In genomic region chr14:22226381-22226780, GRCh38 we compare ENCODE assay signal across 8 cellular contexts.
A peak's percentile ranks its signal among the peaks of the same experiment; 100 is the strongest.
DNase-seq lines count a peak whose midpoint lies in the region; ATAC-seq and TF ChIP-seq lines count a peak whose summit lies in the region.

No MANE protein-coding gene starts in this region.

- 71% methylated on average over 8 of the region's 8 CpGs for WGBS in suprapubic skin
- WGBS in transverse colon (ENCODE audit: low coverage in 1 of 2), 2 donors = 62% methylated on average over 8 of the region's 8 CpGs; no CpG with 5 or more reads in 1 of the 2 donors
- whole genome bisulfite sequencing in sigmoid colon, 2 donors = 58 to 86% methylated on average over 8 of the region's 8 CpGs

- H3K27ac ChIP-seq in left lung (no peak overlapping the region), suprapubic skin (no peak overlapping the region), transverse colon (no peak overlapping the region), sigmoid colon (no peak overlapping the region)

- H3K27me3 Mint-ChIP-seq in Calu3 (ENCODE audit: unreplicated experiment) = peaks cover 34% of the 10 kb centered on the region

- no peaks in the 10 kb centered on the region for H3K9me3 Mint-ChIP-seq in Calu3 (ENCODE audit: low read depth, unreplicated experiment)

- no peaks in the 10 kb centered on the region for H3K4me1 Mint-ChIP-seq in Calu3 (ENCODE audit: low read depth, unreplicated experiment)

- no peak overlapping the region for H3K4me3 Mint-ChIP-seq in Calu3 (ENCODE audit: low read depth, unreplicated experiment)

- CTCF ChIA-PET in Calu3 (lab: Charles Lee) = interaction anchor here (0.7 to 1.6 kb wide), 6 partner anchors 25 to 163 kb away, joined by 3 to 9 read pairs (median 4); no protein-coding TSS in a partner anchor

- TF ChIP-seq POLR2A in suprapubic skin (IDR thresholded peaks at IDR 0.05) = no peak
- TF ChIP-seq POLR2A in transverse colon (IDR thresholded peaks at IDR 0.05) = no peak
- TF ChIP-seq POLR2A in sigmoid colon (IDR thresholded peaks at IDR 0.05) = no peak

- no peaks in the 10 kb centered on the region for H3K36me3 Mint-ChIP-seq in Calu3 (ENCODE audit: insufficient read depth, unreplicated experiment)

- ATAC-seq in left lung = peak; percentile 80

- no peaks in the 10 kb centered on the region for H3K27me3 ChIP-seq in left lung
- H3K27me3 ChIP-seq in suprapubic skin = no peaks in the 10 kb centered on the region
- no peaks in the 10 kb centered on the region for H3K27me3 ChIP-seq in transverse colon
- H3K27me3 ChIP-seq in sigmoid colon = no peaks in the 10 kb centered on the region

- H3K27ac Mint-ChIP-seq in Calu3 (ENCODE audit: unreplicated experiment) = no peak overlapping the region

- H3K4me1 ChIP-seq in left lung = peaks cover 0 to 5% of the 10 kb centered on the region in 2 donors
- H3K4me1 ChIP-seq in suprapubic skin = no peaks in the 10 kb centered on the region
- no peaks in the 10 kb centered on the region for H3K4me1 ChIP-seq in transverse colon
- H3K4me1 ChIP-seq in sigmoid colon = peaks cover 0 to 11% (median 2%) of the 10 kb centered on the region in 4 donors

- TF ChIP-seq CTCF in Calu3 (IDR thresholded peaks at IDR 0.05; ENCODE audit: unreplicated experiment) (no peak), left lung (IDR thresholded peaks at IDR 0.05) (no peak), suprapubic skin (IDR thresholded peaks at IDR 0.05) (no peak), transverse colon (IDR thresholded peaks at IDR 0.05) (no peak), sigmoid colon (IDR thresholded peaks at IDR 0.05) (no peak)

- no TSS peak for BruUV-seq in Calu3 (replicated peaks; lab: Mats Ljungman, UMichigan)

- no peak for TF ChIP-seq EP300 in suprapubic skin (IDR thresholded peaks at IDR 0.05)
- no peak for TF ChIP-seq EP300 in transverse colon (IDR thresholded peaks at IDR 0.05; ENCODE audit: low read depth)
- TF ChIP-seq EP300 in sigmoid colon (IDR thresholded peaks at IDR 0.05) = no peak

- H3K9me3 ChIP-seq in left lung (no peaks in the 10 kb centered on the region), suprapubic skin (no peaks in the 10 kb centered on the region), transverse colon (no peaks in the 10 kb centered on the region), sigmoid colon (no peaks in the 10 kb centered on the region)

- H3K36me3 ChIP-seq in left lung = no peaks in the 10 kb centered on the region
- H3K36me3 ChIP-seq in suprapubic skin = no peaks in the 10 kb centered on the region
- H3K36me3 ChIP-seq in transverse colon = no peaks in the 10 kb centered on the region
- H3K36me3 ChIP-seq in sigmoid colon = no peaks in the 10 kb centered on the region

- in situ Hi-C loops in KBM-7 (cut with MboI; ENCODE audit: low pct_unique_long_range_greater_than_20kb, low sequenced_read_pairs) = no loop called here
- in situ Hi-C loops in transverse colon (cut with MboI; ENCODE audit: low pct_ligation_motif_present in 1 of 4, low pct_unique_long_range_greater_than_20kb in 1 of 4, low sequenced_read_pairs in 3 of 4) = no loop called here

- H3K4me3 ChIP-seq in left lung = no peak overlapping the region
- H3K4me3 ChIP-seq in suprapubic skin = no peak overlapping the region
- H3K4me3 ChIP-seq in transverse colon = no peak overlapping the region
- H3K4me3 ChIP-seq in sigmoid colon = no peak overlapping the region

- intact Hi-C loops in Calu3 (cut with micrococcal nuclease; ENCODE audit: unreplicated experiment) = loop anchor here (2.0 to 10.0 kb wide), 3 partner anchors 62 to 148 kb away; no protein-coding TSS in a partner anchor
- intact Hi-C loops in left lung (cut with DNase I) = no loop called here
- intact Hi-C loops in transverse colon (cut with DNase I; ENCODE audit: low total_unique reads) = no loop called here
- intact Hi-C loops in sigmoid colon (cut with DNase I) = no loop called here

- DNase-seq in Calu3 (peak; percentile 14), KBM-7 (peak; percentile 83), left lung (no peak), suprapubic skin (ENCODE audit: low spot score in 2 of 2) (no peak), transverse colon (no peak), NCI-H1105 (lab: John Stamatoyannopoulos, UW) (no peak), sigmoid colon (no peak)
- DNase-seq in activated CD4-positive, alpha-beta T cell treated with anti-CD3 and anti-CD28 coated beads, Interleukin-2, amount 50 U/mL, for 1 hour = peak; percentile 12

Comparison
In these comparisons a context has a peak if more than half of its experiments do, and no peak if none do; other contexts are left out.
1. DNase-seq: peak in Calu3 (single experiment), KBM-7 (single experiment) and activated CD4-positive, alpha-beta T cell treated with anti-CD3 and anti-CD28 coated beads, Interleukin-2, amount 50 U/mL, for 1 hour (single experiment); none in left lung (0 of 2), suprapubic skin (0 of 2), transverse colon (single experiment), NCI-H1105 (single experiment) and sigmoid colon (single experiment).